2 cellular contexts compared by ENCODE assay signal in genomic region chr11:125513705-125514265, GRCh38.
TF ChIP-seq lines count a peak whose summit lies in the region.

No MANE protein-coding gene starts in this region.

TF ChIP-seq in SK-N-SH, 30 proteins besides CTCF, POLR2A, EP300 and RAD21 (continued from another document):
- TF ChIP-seq USF2 (IDR thresholded peaks at IDR 0.05; ENCODE audit: borderline replicate concordance, low read depth, low read length) (no peak), POLR2AphosphoS5 (IDR thresholded peaks at IDR 0.05; ENCODE audit: low read depth, low read length) (no peak), RCOR1 (IDR thresholded peaks at IDR 0.05; ENCODE audit: low read length) (no peak), GABPA (IDR thresholded peaks at IDR 0.05; ENCODE audit: low read depth) (no peak), SIN3A (IDR thresholded peaks at IDR 0.05; ENCODE audit: borderline replicate concordance, low read depth, low read length) (no peak), YY1 (IDR thresholded peaks at IDR 0.05; ENCODE audit: low read depth) (no peak), SMC3 (IDR thresholded peaks at IDR 0.05; ENCODE audit: low read depth, low read length) (no peak), ELF1 (IDR thresholded peaks at IDR 0.05) (no peak)

TF ChIP-seq in HEK293T, 16 proteins besides CTCF, POLR2A, EP300 and RAD21 (continued from another document):
- TF ChIP-seq PKNOX1 (IDR thresholded peaks at IDR 0.05): no peak
- TF ChIP-seq ARNT (IDR thresholded peaks at IDR 0.05): no peak
